ENCODE assay signal across 1 cellular context in the genomic region with DNA sequence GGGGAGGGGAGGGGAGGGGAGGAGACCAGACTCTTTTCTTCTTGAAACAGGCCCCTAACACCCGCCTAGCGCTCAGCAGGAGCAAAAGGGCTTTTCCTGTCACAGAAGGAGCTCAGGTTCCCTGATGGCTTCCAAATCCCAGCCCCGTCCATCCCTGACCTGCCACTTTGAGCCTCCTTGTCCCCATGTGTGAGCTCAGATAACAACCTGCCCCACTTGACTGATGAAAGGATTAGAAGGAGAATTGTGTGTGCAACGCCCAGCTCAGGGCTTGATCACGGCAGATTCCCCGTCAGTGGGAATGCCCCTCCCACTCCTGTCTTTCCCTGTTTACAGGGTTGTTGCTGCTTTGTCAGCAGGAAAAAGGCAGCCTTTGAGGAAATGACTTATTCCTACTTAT.
A peak's percentile ranks its signal among the peaks of the same experiment; 100 is the strongest.
TF ChIP-seq lines count a peak whose summit lies in the region.

No MANE protein-coding gene starts in this region.

TF ChIP-seq in K562, 482 proteins besides CTCF, POLR2A, EP300 and RAD21:
- TF ChIP-seq MEIS2 (IDR thresholded peaks at IDR 0.05; ENCODE audit: partially characterized antibody): peak; percentile 33
- TF ChIP-seq FOXJ2 (tag; IDR thresholded peaks at IDR 0.05): peak; percentile 49; the same call in 1 of the 2 replicates
- peak; percentile 25; the same call in 1 of the 2 replicates for TF ChIP-seq ARID1B (IDR thresholded peaks at IDR 0.05)
- no peak for TF ChIP-seq CREBBP (IDR thresholded peaks at IDR 0.05; ENCODE audit: low read depth, low read length)
- peak; percentile 35 for TF ChIP-seq TAL1 (IDR thresholded peaks at IDR 0.05)
- TF ChIP-seq CBFA2T3 (IDR thresholded peaks at IDR 0.05): peak; percentile 37; the same call in 1 of the 2 replicates
- no peak for TF ChIP-seq ZNF263 (CRISPR knock-in tag; IDR thresholded peaks at IDR 0.05; ENCODE audit: borderline replicate concordance)
- TF ChIP-seq DACH1 (IDR thresholded peaks at IDR 0.05; ENCODE audit: partially characterized antibody): no peak
- TF ChIP-seq CTBP1 (IDR thresholded peaks at IDR 0.05; ENCODE audit: borderline replicate concordance): peak; percentile 61; the same call in 1 of the 2 replicates
- TF ChIP-seq HNRNPK (IDR thresholded peaks at IDR 0.05; ENCODE audit: low read depth, low read length, poor library complexity, severe bottlenecking): peak; percentile 42
- TF ChIP-seq TCF3 (CRISPR knock-in tag; IDR thresholded peaks at IDR 0.05): peak; percentile 52
